8 cellular contexts compared by ENCODE assay signal in the genomic region with DNA sequence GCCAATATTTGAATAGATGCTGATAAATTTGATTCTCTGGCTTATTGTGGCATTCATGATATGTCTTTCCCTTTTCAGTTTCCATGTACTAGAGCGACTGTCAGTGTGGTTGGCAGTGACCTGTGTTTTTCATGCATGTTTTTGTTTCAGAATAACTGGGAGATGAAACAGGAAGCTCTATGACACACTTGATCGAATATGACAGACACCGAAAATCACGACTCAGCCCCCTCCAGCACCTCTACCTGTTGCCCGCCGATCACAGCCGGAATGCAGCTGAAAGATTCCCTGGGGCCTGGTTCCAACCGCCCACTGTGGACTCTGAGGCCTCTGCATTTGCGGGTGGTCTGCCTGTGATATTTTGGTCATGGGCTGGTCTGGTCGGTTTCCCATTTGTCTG.
DNase-seq lines count a peak whose midpoint lies in the region; ATAC-seq lines count a peak whose summit lies in the region.
"Not testable (repeated sequence)": the region's sequence is repeated elsewhere in the genome, so short reads cannot be mapped to it uniquely, and the experiment has no call there.

No MANE protein-coding gene starts in this region.

- peak overlapping the region; percentile 39 for H3K4me2 ChIP-seq in Karpas-422 (ENCODE audit: low read depth, low read length, poor library complexity, severe bottlenecking)

- H3K27ac Mint-ChIP-seq in CD4-positive, CD25-positive, alpha-beta regulatory T cell: peak overlapping the region; percentile 92 to 93 (median 93)
- H3K27ac Mint-ChIP-seq in activated CD4-positive, alpha-beta memory T cell treated with anti-CD3 and anti-CD28 coated beads, Interleukin-2, amount 10 ng/mL, durations not matched to agents 7 days and 5 days: not testable (repeated sequence)

- H3K79me2 ChIP-seq in Karpas-422 (ENCODE audit: low read length): peaks cover 39% of the 10 kb centered on the region

- not testable (repeated sequence) for H3K27me3 Mint-ChIP-seq in CD4-positive, CD25-positive, alpha-beta regulatory T cell; activated CD4-positive, alpha-beta memory T cell treated with anti-CD3 and anti-CD28 coated beads, Interleukin-2, amount 10 ng/mL, durations not matched to agents 7 days and 5 days

- CTCF ChIA-PET in activated CD4-positive, alpha-beta memory T cell treated with anti-CD3 and anti-CD28 coated beads, Interleukin-2, amount 10 ng/mL, durations not matched to agents 7 days and 5 days (lab: Charles Lee): not testable (repeated sequence)

- H3K9me3 ChIP-seq in CD4-positive, CD25-positive, alpha-beta regulatory T cell (ENCODE audit: control insufficient read depth in 2 of 2, low read length in 2 of 2); Karpas-422 (ENCODE audit: low read length): not testable (repeated sequence)

- not testable (repeated sequence) for H3K4me1 ChIP-seq in CD4-positive, CD25-positive, alpha-beta regulatory T cell (ENCODE audit: control insufficient read depth, insufficient read depth, low read length, poor library complexity, severe bottlenecking)
- H3K4me1 ChIP-seq in Karpas-422 (ENCODE audit: low read length): peaks cover 44% of the 10 kb centered on the region

- peaks cover 0 to 41% (median 8%) of the 10 kb centered on the region in 4 donors for H3K4me1 Mint-ChIP-seq in CD4-positive, CD25-positive, alpha-beta regulatory T cell
- H3K4me1 Mint-ChIP-seq in activated CD4-positive, alpha-beta memory T cell treated with anti-CD3 and anti-CD28 coated beads, Interleukin-2, amount 10 ng/mL, durations not matched to agents 7 days and 5 days: peaks cover 28% of the 10 kb centered on the region

- not testable (repeated sequence) for H2AFZ ChIP-seq in Karpas-422 (ENCODE audit: low read length)

- H3K4me3 Mint-ChIP-seq in CD4-positive, CD25-positive, alpha-beta regulatory T cell: peak overlapping the region; percentile 15 to 77 (median 34)
- not testable (repeated sequence) for H3K4me3 Mint-ChIP-seq in activated CD4-positive, alpha-beta memory T cell treated with anti-CD3 and anti-CD28 coated beads, Interleukin-2, amount 10 ng/mL, durations not matched to agents 7 days and 5 days

- H3K36me3 ChIP-seq in CD4-positive, CD25-positive, alpha-beta regulatory T cell (ENCODE audit: control insufficient read depth, insufficient read depth, low read length); Karpas-422 (ENCODE audit: insufficient read depth, low read length): not testable (repeated sequence)

- POLR2A ChIA-PET in activated CD4-positive, alpha-beta memory T cell treated with anti-CD3 and anti-CD28 coated beads, Interleukin-2, amount 10 ng/mL, durations not matched to agents 7 days and 5 days (lab: Charles Lee): not testable (repeated sequence)

- not testable (repeated sequence) for H4K20me1 ChIP-seq in Karpas-422 (ENCODE audit: insufficient read depth, low read depth, low read length)

- H3K9ac ChIP-seq in Karpas-422 (ENCODE audit: low read length): peak overlapping the region; percentile 42; the same call in 1 of the 2 replicates

- H3K9me2 ChIP-seq in Karpas-422 (replicated peaks; ENCODE audit: insufficient read depth, low read length): not testable (repeated sequence)

- peak; percentile 43 to 61 for ATAC-seq in CD4-positive, CD25-positive, alpha-beta regulatory T cell (ENCODE audit: low read depth in 2 of 2)
- ATAC-seq in GM18909 (IDR thresholded peaks at IDR 0.05; ENCODE audit: poor library complexity, unreplicated experiment): peak; percentile 57
- ATAC-seq in GM21619 (IDR thresholded peaks at IDR 0.05; ENCODE audit: unreplicated experiment): peak; percentile 73
- peak; percentile 50 for ATAC-seq in HG03066 (IDR thresholded peaks at IDR 0.05; ENCODE audit: low read depth, unreplicated experiment)

- not testable (repeated sequence) for H3K36me3 Mint-ChIP-seq in CD4-positive, CD25-positive, alpha-beta regulatory T cell
- peaks cover 22% of the 10 kb centered on the region for H3K36me3 Mint-ChIP-seq in activated CD4-positive, alpha-beta memory T cell treated with anti-CD3 and anti-CD28 coated beads, Interleukin-2, amount 10 ng/mL, durations not matched to agents 7 days and 5 days (ENCODE audit: low read depth)

- H3K27me3 ChIP-seq in CD4-positive, CD25-positive, alpha-beta regulatory T cell (ENCODE audit: control insufficient read depth, insufficient read depth, low read length); Karpas-422 (ENCODE audit: low read length): not testable (repeated sequence)

- peak in 2 of 3 donors; percentile 51 to 59 for DNase-seq in CD4-positive, CD25-positive, alpha-beta regulatory T cell
- peak; percentile 68 for DNase-seq in Karpas-422
- peak; percentile 33 for DNase-seq in activated CD4-positive, alpha-beta memory T cell treated with anti-CD3 and anti-CD28 coated beads, Interleukin-2, amount 10 ng/mL, durations not matched to agents 7 days and 5 days
- peak; percentile 28 for DNase-seq in activated naive CD8-positive, alpha-beta T cell treated with anti-CD3 and anti-CD28 coated beads, Interleukin-2, amount 50 U/mL, for 16 hours (ENCODE audit: low read depth, low spot score)
- peak; percentile 47 to 48 for DNase-seq in stimulated activated CD4-positive, alpha-beta T cell treated with anti-CD3 and anti-CD28 coated beads, Interleukin-12 subunit alpha, Interleukin-12 subunit beta, amount 100 ng/mL, for 24 hours (ENCODE audit: low read depth in 2 of 2)

- H3K27ac ChIP-seq in CD4-positive, CD25-positive, alpha-beta regulatory T cell (ENCODE audit: insufficient read depth, low read length, poor library complexity, severe bottlenecking): peak overlapping the region; percentile 71
- peak overlapping the region; percentile 72 for H3K27ac ChIP-seq in Karpas-422 (ENCODE audit: low read length)

- H3K4me3 ChIP-seq in CD4-positive, CD25-positive, alpha-beta regulatory T cell (ENCODE audit: low read depth, low read length); Karpas-422 (ENCODE audit: low read length): not testable (repeated sequence)

- not testable (repeated sequence) for H3K9me3 Mint-ChIP-seq in CD4-positive, CD25-positive, alpha-beta regulatory T cell; activated CD4-positive, alpha-beta memory T cell treated with anti-CD3 and anti-CD28 coated beads, Interleukin-2, amount 10 ng/mL, durations not matched to agents 7 days and 5 days
